Comparison of ENCODE assay signal across 1 cellular context in the genomic region with DNA sequence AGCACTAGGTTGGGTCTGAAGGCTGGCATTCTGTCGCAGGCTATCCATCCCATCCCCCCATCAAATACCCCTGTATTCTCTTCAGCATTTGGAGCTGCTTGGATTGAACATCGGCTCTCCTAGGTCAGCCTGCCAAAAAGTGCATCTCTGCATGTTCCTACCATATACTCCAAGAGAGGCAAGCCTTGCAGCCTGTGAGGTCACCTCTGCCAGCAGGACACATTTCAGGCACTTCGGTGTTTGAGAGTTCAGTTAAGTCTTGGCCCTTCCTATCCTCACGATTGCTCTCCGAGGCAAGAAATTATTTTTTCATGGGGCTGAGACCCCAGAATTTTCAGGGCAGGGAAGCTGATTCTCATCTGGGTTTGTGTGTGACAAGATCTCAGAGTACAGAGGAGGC.
TF ChIP-seq lines count a peak whose summit lies in the region.

No MANE protein-coding gene starts in this region.

TF ChIP-seq in H1, 55 proteins besides CTCF, POLR2A, EP300 and RAD21:
- TF ChIP-seq, protein P1, sequence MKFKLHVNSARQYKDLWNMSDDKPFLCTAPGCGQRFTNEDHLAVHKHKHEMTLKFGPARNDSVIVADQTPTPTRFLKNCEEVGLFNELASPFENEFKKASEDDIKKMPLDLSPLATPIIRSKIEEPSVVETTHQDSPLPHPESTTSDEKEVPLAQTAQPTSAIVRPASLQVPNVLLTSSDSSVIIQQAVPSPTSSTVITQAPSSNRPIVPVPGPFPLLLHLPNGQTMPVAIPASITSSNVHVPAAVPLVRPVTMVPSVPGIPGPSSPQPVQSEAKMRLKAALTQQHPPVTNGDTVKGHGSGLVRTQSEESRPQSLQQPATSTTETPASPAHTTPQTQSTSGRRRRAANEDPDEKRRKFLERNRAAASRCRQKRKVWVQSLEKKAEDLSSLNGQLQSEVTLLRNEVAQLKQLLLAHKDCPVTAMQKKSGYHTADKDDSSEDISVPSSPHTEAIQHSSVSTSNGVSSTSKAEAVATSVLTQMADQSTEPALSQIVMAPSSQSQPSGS (IDR thresholded peaks at IDR 0.05; ENCODE audit: low read length) = no peak
- TF ChIP-seq CHD2 (IDR thresholded peaks at IDR 0.05; ENCODE audit: low read length) (no peak), SRF (IDR thresholded peaks at IDR 0.05; ENCODE audit: low read depth, low read length) (no peak), SIN3A (conservative IDR thresholded peaks at IDR 0.05 in 1 of 2, IDR thresholded peaks at IDR 0.05 in 1 of 2; ENCODE audit: low read depth in 1 of 2, low read length in 2 of 2) (no peak), SP1 (IDR thresholded peaks at IDR 0.05; ENCODE audit: low read depth, low read length) (no peak), CHD1 (IDR thresholded peaks at IDR 0.05; ENCODE audit: low read depth, low read length) (no peak), BCL11A (IDR thresholded peaks at IDR 0.05; ENCODE audit: low read depth in 2 of 2, low read length in 2 of 2) (no peak), ASH2L (IDR thresholded peaks at IDR 0.05; ENCODE audit: low read length) (no peak)
